ENCODE assay signal across 8 cellular contexts in genomic region chr17:64128787-64129514, GRCh38. TPM values are rescaled to one million over a fixed set of nuclear protein-coding genes. Genes with fewer than 3 reads are reported as not detected.
DNase-seq lines count a peak whose midpoint lies in the region; ATAC-seq and TF ChIP-seq lines count a peak whose summit lies in the region.

No MANE protein-coding gene starts in this region.

- no peak overlapping the region for H3K23ac ChIP-seq in H9 (ENCODE audit: insufficient read length, low read depth, low read length)
- H3K23ac ChIP-seq in trophoblast cell (ENCODE audit: low read length), result no peak overlapping the region

- DNase-seq in H9 (peak; percentile 39), activated B cell treated with CpG ODN at 0.5 μM for 24 hours (peak; percentile 23), fibroblast of peridontal ligament (ENCODE audit: extremely low read depth) (peak; percentile 42), trophoblast cell (peak; percentile 54 to 79), KBM-7 (no peak)

- H3K9me3 ChIP-seq in BLaER1 treated with 17β-estradiol and CSF1 and Interleukin-3, amounts not matched to agents 10 nM and 100 nM (replicated peaks in 1 of 11), result peaks cover 0 to 4% (median 0%) of the 10 kb centered on the region in 11 experiments; a peak in 2 of 22 replicates
- H3K9me3 ChIP-seq in H9 (ENCODE audit: control insufficient read depth, low read depth, low read length) (no peaks in the 10 kb centered on the region), trophoblast cell (ENCODE audit: insufficient read depth, low read depth, low read length) (no peaks in the 10 kb centered on the region)

- H3T11ph ChIP-seq in H9 (ENCODE audit: low read length), result no peak overlapping the region

- H2AFZ ChIP-seq in H9 (ENCODE audit: low read length) (no peak overlapping the region), trophoblast cell (ENCODE audit: insufficient read depth, low read length, poor library complexity) (peak overlapping the region; percentile 83)

- no peak overlapping the region for H2BK120ac ChIP-seq in H9 (ENCODE audit: low read depth, low read length, poor library complexity, severe bottlenecking)
- no peak overlapping the region for H2BK120ac ChIP-seq in trophoblast cell (ENCODE audit: insufficient read depth, low read length, poor library complexity)

- H3K4me3 ChIP-seq in BLaER1 treated with 17β-estradiol and CSF1 and Interleukin-3, amounts not matched to agents 10 nM and 100 nM, result peak overlapping the region; percentile 79 to 91 (median 87)
- H3K4me3 ChIP-seq in trophoblast cell (ENCODE audit: low read depth, low read length), result peak overlapping the region; percentile 97

- H3K36me3 ChIP-seq in BLaER1 treated with 17β-estradiol and CSF1 and Interleukin-3, amounts not matched to agents 10 nM and 100 nM, result peaks cover 0 to 7% (median 0%) of the 10 kb centered on the region in 11 experiments; a peak in 1 of 22 replicates
- no peaks in the 10 kb centered on the region for H3K36me3 ChIP-seq in trophoblast cell (ENCODE audit: control insufficient read depth in 1 of 2, insufficient read depth in 2 of 2, low read length in 2 of 2)

- TF ChIP-seq CTCF in H9 (conservative IDR thresholded peaks at IDR 0.05) (no peak), activated B cell treated with CpG ODN at 0.5 μM for 24 hours (IDR thresholded peaks at IDR 0.05) (no peak)

- intact Hi-C loops in activated B cell treated with CpG ODN at 0.5 μM for 24 hours (cut with micrococcal nuclease), result no loop called here

- CTCF ChIA-PET in activated B cell treated with CpG ODN at 0.5 μM for 24 hours (lab: Charles Lee), result interaction anchor here (1.1 to 7.4 kb wide), 4 partner anchors 66 to 226 kb away, joined by 3 to 411 read pairs (median 86); partner anchors contain the start of genes CSHL1 and GH1

- H3K56ac ChIP-seq in H9 (ENCODE audit: insufficient read length, low read depth, low read length), result no peak overlapping the region

- H3K27me3 ChIP-seq in BLaER1 treated with 17β-estradiol and CSF1 and Interleukin-3, amounts not matched to agents 10 nM and 100 nM, result peaks cover 9 to 35% (median 26%) of the 10 kb centered on the region in 11 experiments; a peak in 21 of 22 replicates
- H3K27me3 ChIP-seq in H9 (ENCODE audit: insufficient read depth, low read length) (no peaks in the 10 kb centered on the region; the same call in 1 of the 2 replicates), trophoblast cell (ENCODE audit: insufficient read depth, low read length) (no peaks in the 10 kb centered on the region)

- no peak overlapping the region for H4K91ac ChIP-seq in H9 (ENCODE audit: insufficient read length, low read depth, low read length)
- peak overlapping the region; percentile 55 for H4K91ac ChIP-seq in trophoblast cell (ENCODE audit: low read depth, low read length)

- H4K5ac ChIP-seq in H9 (ENCODE audit: insufficient read length, low read depth, low read length), result no peak overlapping the region

- H3K23me2 ChIP-seq in H9 (ENCODE audit: insufficient read length, low read depth, low read length, poor library complexity, severe bottlenecking), result no peaks in the 10 kb centered on the region

- no peak overlapping the region for H3K14ac ChIP-seq in H9 (ENCODE audit: insufficient read depth, low read length)
- no peak overlapping the region for H3K14ac ChIP-seq in trophoblast cell (ENCODE audit: low read length)

- H2AK5ac ChIP-seq in H9 (ENCODE audit: insufficient read length, low read length), result no peak overlapping the region
- no peak overlapping the region for H2AK5ac ChIP-seq in trophoblast cell (ENCODE audit: low read length)

- H4K8ac ChIP-seq in H9 (replicated peaks; ENCODE audit: insufficient read length, low read depth, low read length) (no peak overlapping the region), trophoblast cell (ENCODE audit: low read depth, low read length) (peak overlapping the region; percentile 79)

- H3K36me3 Mint-ChIP-seq in H9 (ENCODE audit: insufficient read depth in 1 of 3, low read depth in 3 of 3) (no peaks in the 10 kb centered on the region), activated B cell treated with CpG ODN at 0.5 μM for 24 hours (ENCODE audit: low read depth) (no peaks in the 10 kb centered on the region)

- H3K4ac ChIP-seq in H9 (ENCODE audit: low read depth, low read length) (no peak overlapping the region), trophoblast cell (ENCODE audit: low read depth, low read length) (no peak overlapping the region)

- H2BK12ac ChIP-seq in H9 (ENCODE audit: insufficient read length, low read depth, low read length) (no peak overlapping the region), trophoblast cell (ENCODE audit: low read length) (no peak overlapping the region)

- peak overlapping the region; percentile 81 to 94 (median 89) for H3K9ac ChIP-seq in BLaER1 treated with 17β-estradiol and CSF1 and Interleukin-3, amounts not matched to agents 10 nM and 100 nM
- peak overlapping the region; percentile 52 for H3K9ac ChIP-seq in H9 (ENCODE audit: extremely low read depth, insufficient read length, low read length)
- peak overlapping the region; percentile 89 for H3K9ac ChIP-seq in trophoblast cell (ENCODE audit: low read length)

- H3K4me2 ChIP-seq in BLaER1 treated with 17β-estradiol and CSF1 and Interleukin-3, amounts not matched to agents 10 nM and 100 nM, result peak overlapping the region; percentile 86 to 100 (median 97)
- H3K4me2 ChIP-seq in H9 (ENCODE audit: insufficient read depth, insufficient read length, low read length) (peak overlapping the region; percentile 65), trophoblast cell (ENCODE audit: low read length) (peak overlapping the region; percentile 63)

- H3K79me2 ChIP-seq in H9 (ENCODE audit: insufficient read depth, low read length) (no peaks in the 10 kb centered on the region), trophoblast cell (ENCODE audit: control insufficient read depth, insufficient read depth, low read length, poor library complexity) (peaks cover 8% of the 10 kb centered on the region)

- no peak overlapping the region for H2BK20ac ChIP-seq in H9 (ENCODE audit: low read depth, low read length, poor library complexity, severe bottlenecking)

- H3K27ac ChIP-seq in BLaER1 treated with 17β-estradiol and CSF1 and Interleukin-3, amounts not matched to agents 10 nM and 100 nM, result peak overlapping the region; percentile 70 to 89 (median 78); a peak in 21 of 22 replicates
- H3K27ac ChIP-seq in H9 (ENCODE audit: insufficient read length, low read depth, low read length) (no peak overlapping the region), trophoblast cell (ENCODE audit: low read depth, low read length) (peak overlapping the region; percentile 77)

- H4K20me1 ChIP-seq in BLaER1 treated with 17β-estradiol and CSF1 and Interleukin-3, amounts not matched to agents 10 nM and 100 nM, result peaks cover 8 to 46% (median 33%) of the 10 kb centered on the region in 11 experiments; a peak in 17 of 22 replicates
- no peaks in the 10 kb centered on the region for H4K20me1 ChIP-seq in H9 (ENCODE audit: control insufficient read depth, insufficient read depth, insufficient read length)

- peaks cover 23 to 48% (median 36%) of the 10 kb centered on the region in 10 experiments for H3K4me1 ChIP-seq in BLaER1 treated with 17β-estradiol and CSF1 and Interleukin-3, amounts not matched to agents 10 nM and 100 nM
- H3K4me1 ChIP-seq in H9 (ENCODE audit: insufficient read depth, low read length), result 0 out of 2 replicates have a peak, but pooled peaks cover 3% of the 10 kb centered on the region
- peaks cover 6% of the 10 kb centered on the region in 2 experiments for H3K4me1 ChIP-seq in trophoblast cell (ENCODE audit: control insufficient read depth in 1 of 2, insufficient read depth in 2 of 2, low read length in 2 of 2)

- H3K27me3 Mint-ChIP-seq in H9 (ENCODE audit: low read depth) (peaks cover 33% of the 10 kb centered on the region), activated B cell treated with CpG ODN at 0.5 μM for 24 hours (peaks cover 1% of the 10 kb centered on the region)

- no CpG with 5 or more reads among the region's 15 CpGs for WGBS in H9 (ENCODE audit: extremely low coverage, insufficient read length, low lambda C conversion rate)
- WGBS in trophoblast cell (ENCODE audit: extremely low coverage, insufficient coverage, insufficient read length), result no CpG with 5 or more reads among the region's 15 CpGs

- no peak overlapping the region for H2BK15ac ChIP-seq in H9 (ENCODE audit: low read depth, low read length)

- H3K79me1 ChIP-seq in H9 (ENCODE audit: insufficient read depth, low read depth, low read length, poor library complexity, severe bottlenecking), result no peaks in the 10 kb centered on the region
- peaks cover 11% of the 10 kb centered on the region for H3K79me1 ChIP-seq in trophoblast cell (ENCODE audit: low read length)

- H3K4me1 Mint-ChIP-seq in H9, result peaks cover 8 to 10% of the 10 kb centered on the region in 2 experiments
- peaks cover 27% of the 10 kb centered on the region for H3K4me1 Mint-ChIP-seq in activated B cell treated with CpG ODN at 0.5 μM for 24 hours

- in situ Hi-C loops in KBM-7 (cut with MboI; ENCODE audit: low pct_unique_long_range_greater_than_20kb, low sequenced_read_pairs), result loop anchor here (25.0 kb wide), 1 partner anchor 92 kb away; no protein-coding TSS in a partner anchor

- H3K9me3 Mint-ChIP-seq in H9 (no peaks in the 10 kb centered on the region), activated B cell treated with CpG ODN at 0.5 μM for 24 hours (no peaks in the 10 kb centered on the region)

- H3K27ac Mint-ChIP-seq in H9 (no peak overlapping the region), activated B cell treated with CpG ODN at 0.5 μM for 24 hours (no peak overlapping the region)

- no peak overlapping the region for H4K12ac ChIP-seq in trophoblast cell (ENCODE audit: low read depth, low read length)

- ATAC-seq in activated B cell treated with CpG ODN at 0.5 μM for 24 hours (ENCODE audit: low read depth), result no peak
- no peak for ATAC-seq in HG02678 (IDR thresholded peaks at IDR 0.05; ENCODE audit: unreplicated experiment)
- no peak for ATAC-seq in HG02852 (IDR thresholded peaks at IDR 0.05; ENCODE audit: unreplicated experiment)

- H2BK5ac ChIP-seq in H9 (ENCODE audit: insufficient read length, low read length), result no peak overlapping the region
- no peak overlapping the region for H2BK5ac ChIP-seq in trophoblast cell (ENCODE audit: low read depth, low read length, poor library complexity)

- H3K18ac ChIP-seq in H9 (ENCODE audit: insufficient read length, low read depth, low read length) (no peak overlapping the region), trophoblast cell (ENCODE audit: low read length) (no peak overlapping the region)

- POLR2A ChIA-PET in activated B cell treated with CpG ODN at 0.5 μM for 24 hours (lab: Charles Lee), result interaction anchor here (0.8 to 5.7 kb wide), 13 partner anchors 17 to 378 kb away, joined by 3 to 103 read pairs (median 5); partner anchors contain the start of genes CEP95 and ICAM2

- H3K4me3 Mint-ChIP-seq in H9 (peak overlapping the region; percentile 71 to 86), activated B cell treated with CpG ODN at 0.5 μM for 24 hours (peak overlapping the region; percentile 82)

RNA-seq across cellular contexts. Expression of gene ERN1, which starts 1.0 kb away (rescaled TPM):
- total RNA-seq in H9 (2021) (4.4 and 5.0 TPM in 2 replicates), activated B cell treated with CpG ODN at 0.5 μM for 24 hours (11.9 and 12.9 TPM in 2 replicates)
- polyA plus RNA-seq in trophoblast cell (2013), result 16.3 and 17.4 TPM in 2 replicates
